In genomic region chr5:34124280-34124679, GRCh38 we compare ENCODE assay signal across 6 cellular contexts.
DNase-seq lines count a peak whose midpoint lies in the region; ATAC-seq, FAIRE-seq and TF ChIP-seq lines count a peak whose summit lies in the region.
"Not testable (repeated sequence)": the region's sequence is repeated elsewhere in the genome, so short reads cannot be mapped to it uniquely, and the experiment has no call there.

No MANE protein-coding gene starts in this region.

- not testable (repeated sequence) for H3K4me1 ChIP-seq in RWPE2 (ENCODE audit: insufficient read depth, poor library complexity, severe bottlenecking); foreskin keratinocyte

- FAIRE-seq in bronchial epithelial cell (lab: Jason Lieb, UNC), result not testable (repeated sequence)

- not testable (repeated sequence) for H3K27me3 Mint-ChIP-seq in MCF 10A (ENCODE audit: insufficient read depth, unreplicated experiment)

- H3K9me3 ChIP-seq in RWPE2 (ENCODE audit: severe bottlenecking), result not testable (repeated sequence)

- BruUV-seq in MCF 10A (replicated peaks; lab: Mats Ljungman, UMichigan), result not testable (repeated sequence)

- TF ChIP-seq CTCF in RWPE2 (IDR thresholded peaks at IDR 0.05; ENCODE audit: poor library complexity, severe bottlenecking); MCF 10A (IDR thresholded peaks at IDR 0.05; ENCODE audit: unreplicated experiment); bronchial epithelial cell (IDR thresholded peaks at IDR 0.05; ENCODE audit: insufficient read depth, low read length, severe bottlenecking); foreskin keratinocyte (conservative IDR thresholded peaks at IDR 0.05): not testable (repeated sequence)

- not testable (repeated sequence) for H3K4me1 Mint-ChIP-seq in MCF 10A (ENCODE audit: insufficient read depth, unreplicated experiment)

- CTCF ChIA-PET in MCF 10A (lab: Yijun Ruan, JAX), result not testable (repeated sequence)

- ATAC-seq in RWPE2 (ENCODE audit: low read depth) (peak; percentile 74; the same call in 2 of the 3 replicates), foreskin keratinocyte (peak; percentile 100)

- not testable (repeated sequence) for H3K27me3 ChIP-seq in RWPE2 (ENCODE audit: insufficient read depth, poor library complexity, severe bottlenecking); bronchial epithelial cell (ENCODE audit: control insufficient read depth, insufficient read depth, low read length); foreskin keratinocyte

- not testable (repeated sequence) for H3K36me3 ChIP-seq in RWPE2 (ENCODE audit: low read depth); bronchial epithelial cell (ENCODE audit: control insufficient read depth, insufficient read depth, low read length)

- POLR2A ChIA-PET in MCF 10A (lab: Yijun Ruan, JAX), result not testable (repeated sequence)

- H3K36me3 Mint-ChIP-seq in MCF 10A (ENCODE audit: insufficient read depth, unreplicated experiment), result not testable (repeated sequence)

- not testable (repeated sequence) for H3K27ac ChIP-seq in RWPE2 (ENCODE audit: poor library complexity, severe bottlenecking)
- H3K27ac ChIP-seq in epithelial cell of prostate (peak overlapping the region; percentile 24), foreskin keratinocyte (peak overlapping the region; percentile 88)

- H3K4me3 ChIP-seq in RWPE2 (ENCODE audit: severe bottlenecking); bronchial epithelial cell (ENCODE audit: low read depth, low read length): not testable (repeated sequence)

- DNase-seq in HPDE6-E6E7 (ENCODE audit: extremely low spot score) (peak; percentile 3), MCF 10A (ENCODE audit: unreplicated experiment) (peak; percentile 9), bronchial epithelial cell (ENCODE audit: low read depth) (peak; percentile 84), epithelial cell of prostate (ENCODE audit: low read depth, low spot score) (peak; percentile 91), foreskin keratinocyte (peak; percentile 85 to 93)
- not testable (repeated sequence) for DNase-seq in RWPE2 (ENCODE audit: low spot score)

- not testable (repeated sequence) for H3K9me3 Mint-ChIP-seq in MCF 10A (ENCODE audit: unreplicated experiment)

- H3K27ac Mint-ChIP-seq in MCF 10A (ENCODE audit: low read depth, unreplicated experiment), result not testable (repeated sequence)

- H3K4me3 Mint-ChIP-seq in MCF 10A (ENCODE audit: unreplicated experiment), result not testable (repeated sequence)

- intact Hi-C loops in MCF 10A (cut with micrococcal nuclease), result not testable (repeated sequence)
